ENCODE assay signal across 8 cellular contexts in the genomic region with DNA sequence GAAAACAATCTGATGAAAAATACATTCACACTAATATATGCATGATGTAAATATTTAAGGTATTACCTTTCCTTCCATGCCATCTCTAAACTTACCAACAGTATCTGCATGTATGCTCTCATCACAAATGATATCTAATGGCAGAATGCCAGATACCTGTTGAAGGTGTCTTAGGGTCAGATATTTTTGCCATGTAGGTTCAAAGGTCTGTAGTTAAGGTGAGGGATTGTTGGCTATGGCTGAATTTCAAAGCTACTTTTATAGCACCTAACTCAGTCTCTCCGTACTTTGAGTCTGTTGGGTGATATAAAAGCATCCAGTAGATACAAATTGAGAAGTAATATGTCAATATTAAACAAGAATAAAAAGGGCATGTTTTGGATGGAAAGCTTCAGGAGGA.
"Had no signal": no experiment of that assay in that cellular context is flagged by ENCODE, and none has a peak within 500 bp of the region (broad histone marks: within the 10 kb centered on the region; RNA-seq: fewer than 3 reads in every experiment).

No MANE protein-coding gene starts in this region.

- H3K4me3 ChIP-seq: GM23338 had no signal

- FAIRE-seq: H1, H54, HepG2 had no signal

- H3K27ac ChIP-seq: HL-60 had no signal

- DNase-seq: H9, HCEC 1CT, HFFc6 had no signal

- ATAC-seq: GM23338, HepG2 had no signal
